9 cellular contexts compared by ENCODE assay signal in the genomic region with DNA sequence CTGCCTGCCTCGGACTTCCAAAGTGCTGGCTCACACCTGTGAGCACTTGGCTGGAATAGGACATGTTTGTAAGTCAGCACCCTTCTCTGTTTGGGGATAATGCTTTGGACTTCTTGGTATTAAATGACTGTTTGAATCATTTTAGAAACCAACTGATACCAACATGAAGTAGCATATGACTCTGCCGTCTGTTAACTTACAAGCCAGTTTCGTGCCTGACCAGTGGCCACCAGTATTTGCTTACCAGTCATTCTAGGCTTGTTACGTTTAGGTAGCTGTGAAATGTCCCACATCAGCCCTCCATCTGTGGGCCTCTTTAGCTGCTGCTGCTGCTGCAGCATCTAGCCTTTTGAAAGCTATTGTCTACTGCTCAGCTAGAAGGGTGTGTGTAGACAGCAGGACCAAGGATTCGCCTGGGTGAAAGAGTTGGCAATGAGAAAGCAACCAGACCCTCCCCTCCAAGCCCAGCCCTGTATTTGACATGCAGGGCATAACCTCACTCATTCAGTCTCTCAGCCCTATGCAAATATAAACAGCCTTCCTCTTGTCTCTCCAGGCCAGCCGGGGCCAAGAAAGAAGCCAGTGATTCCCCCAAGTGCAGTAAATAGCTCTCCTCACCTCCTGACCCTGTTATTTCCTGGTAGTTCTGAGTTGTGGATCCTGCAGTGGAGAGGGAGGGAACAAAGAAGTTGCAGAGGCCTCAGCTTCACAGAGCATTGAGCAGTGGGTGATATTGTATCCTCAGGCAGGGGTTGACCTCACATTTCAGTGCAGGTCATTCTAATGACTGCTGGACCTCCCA. TPM values are rescaled to one million over a fixed set of nuclear protein-coding genes. Genes with fewer than 3 reads are reported as not detected.
A peak's percentile ranks its signal among the peaks of the same experiment; 100 is the strongest.
DNase-seq lines count a peak whose midpoint lies in the region; ATAC-seq and TF ChIP-seq lines count a peak whose summit lies in the region.
"Had no signal": no experiment of that assay in that cellular context is flagged by ENCODE, and none has a peak within 500 bp of the region (broad histone marks: within the 10 kb centered on the region; RNA-seq: fewer than 3 reads in every experiment).

No MANE protein-coding gene starts in this region.

- H3K36me3 ChIP-seq in SK-N-SH (replicated peaks in 1 of 2; ENCODE audit: control insufficient read depth in 1 of 2, insufficient read depth in 2 of 2, low read length in 1 of 2) (peaks cover 0 to 2% of the 10 kb centered on the region in 2 experiments), iPS-20b (ENCODE audit: insufficient read depth, low read depth, low read length) (no peaks in the 10 kb centered on the region), tibial artery (peaks cover 0 to 5% (median 4%) of the 10 kb centered on the region in 3 donors)

- peaks cover 36% of the 10 kb centered on the region for H3K79me2 ChIP-seq in SK-N-SH (ENCODE audit: insufficient read depth)

- no peaks in the 10 kb centered on the region for H3K9me2 ChIP-seq in SK-N-SH

- peaks cover 22% of the 10 kb centered on the region for H3K4me1 Mint-ChIP-seq in activated naive CD8-positive, alpha-beta T cell treated with anti-CD3 and anti-CD28 coated beads for 36 hours

- no peak overlapping the region for H3K4me3 Mint-ChIP-seq in activated naive CD8-positive, alpha-beta T cell treated with anti-CD3 and anti-CD28 coated beads for 36 hours

- TF ChIP-seq CTCF in SK-N-SH (IDR thresholded peaks at IDR 0.05) (no peak), tibial artery (IDR thresholded peaks at IDR 0.05) (no peak)

- CTCF ChIA-PET in SK-N-SH (lab: Yijun Ruan, JAX), result interaction anchor here (0.5 to 1.7 kb wide), 4 partner anchors 9 to 32 kb away, joined by 3 to 6 read pairs (median 4); no protein-coding TSS in a partner anchor

- H3K27me3 ChIP-seq in SK-N-SH (ENCODE audit: insufficient read depth) (no peaks in the 10 kb centered on the region), iPS-20b (ENCODE audit: insufficient read depth, low read length) (no peaks in the 10 kb centered on the region), tibial artery (no peaks in the 10 kb centered on the region)

- DNase-seq in DMS53 (lab: John Stamatoyannopoulos, UW), result peak; percentile 12
- DNase-seq in DMS53 treated with DMSO at 0.1 percent for 48 hours (lab: John Stamatoyannopoulos, UW; ENCODE audit: unreplicated experiment), result no peak
- peak; percentile 38 for DNase-seq in SK-N-SH
- no peak for DNase-seq in tibial artery
- DNase-seq in activated naive CD8-positive, alpha-beta T cell treated with anti-CD3 and anti-CD28 coated beads for 36 hours, result no peak

- no peak overlapping the region; the same call in 1 of the 2 replicates for H3K4me2 ChIP-seq in SK-N-SH

- H3K36me3 Mint-ChIP-seq in activated naive CD8-positive, alpha-beta T cell treated with anti-CD3 and anti-CD28 coated beads for 36 hours, result peaks cover 10% of the 10 kb centered on the region

- H4K20me1 ChIP-seq in SK-N-SH (ENCODE audit: insufficient read depth), result peaks cover 63% of the 10 kb centered on the region

- TF ChIP-seq EP300 in SK-N-SH (IDR thresholded peaks at IDR 0.05; ENCODE audit: borderline replicate concordance in 1 of 2, low read depth in 1 of 2, low read length in 1 of 2), result no peak

- 82% methylated on average over 6 of the region's 6 CpGs for WGBS in SK-N-SH (ENCODE audit: low lambda C conversion rate)

- H3K9me3 ChIP-seq in SK-N-SH (no peaks in the 10 kb centered on the region), iPS-20b (ENCODE audit: insufficient read depth, low read depth, low read length) (no peaks in the 10 kb centered on the region; the same call in 1 of the 2 replicates), tibial artery (no peaks in the 10 kb centered on the region)

- H3K4me1 ChIP-seq in SK-N-SH (ENCODE audit: control insufficient read depth in 1 of 2, insufficient read depth in 2 of 2, low read depth in 1 of 2, low read length in 1 of 2) (peaks cover 6 to 14% of the 10 kb centered on the region in 2 experiments; a peak in 2 of 4 replicates), iPS-20b (ENCODE audit: insufficient read depth, low read length) (peaks cover 17% of the 10 kb centered on the region), tibial artery (peaks cover 0 to 40% (median 18%) of the 10 kb centered on the region in 4 donors)

- H3K9me3 Mint-ChIP-seq in activated naive CD8-positive, alpha-beta T cell treated with anti-CD3 and anti-CD28 coated beads for 36 hours, result no peaks in the 10 kb centered on the region

- intact Hi-C loops in tibial artery (cut with DNase I; ENCODE audit: low total_unique reads), result no loop called here

- H3K27ac Mint-ChIP-seq in activated naive CD8-positive, alpha-beta T cell treated with anti-CD3 and anti-CD28 coated beads for 36 hours, result no peak overlapping the region

- peak; percentile 82 for ATAC-seq in HG03039 (IDR thresholded peaks at IDR 0.05; ENCODE audit: unreplicated experiment)

- H3F3A ChIP-seq in SK-N-SH (replicated peaks; ENCODE audit: insufficient read depth), result no peaks in the 10 kb centered on the region

- no peaks in the 10 kb centered on the region for H3K27me3 Mint-ChIP-seq in activated naive CD8-positive, alpha-beta T cell treated with anti-CD3 and anti-CD28 coated beads for 36 hours

- POLR2A ChIA-PET in SK-N-SH (lab: Yijun Ruan, JAX), result interaction anchor here (2.4 kb wide), 1 partner anchor 51 kb away, joined by 13 read pairs; a partner anchor contains a TSS

- H3K27ac ChIP-seq in SK-N-SH (ENCODE audit: low read depth in 2 of 2, low read length in 1 of 2) (no peak overlapping the region), iPS-20b (ENCODE audit: low read length) (no peak overlapping the region), temporal lobe (ENCODE audit: low read depth, low read length) (peak overlapping the region; percentile 58), tibial artery (no peak overlapping the region)
- H3K27ac ChIP-seq: 22Rv1 had no signal

- H3K4me3 ChIP-seq in SK-N-SH (ENCODE audit: low read depth in 2 of 2, low read length in 1 of 2) (no peak overlapping the region), iPS-20b (ENCODE audit: low read length) (no peak overlapping the region), tibial artery (no peak overlapping the region)

- no peak overlapping the region for H2AFZ ChIP-seq in SK-N-SH (ENCODE audit: low read depth)

- TF ChIP-seq RAD21 in SK-N-SH (IDR thresholded peaks at IDR 0.05; ENCODE audit: low read length), result no peak

- H3K9ac ChIP-seq in SK-N-SH (no peak overlapping the region), iPS-20b (ENCODE audit: low read depth, low read length) (peak overlapping the region; percentile 7; the same call in 1 of the 2 replicates)

TF ChIP-seq in SK-N-SH, 30 proteins besides CTCF, POLR2A, EP300 and RAD21 (continues in another document):
- TF ChIP-seq NRF1 (IDR thresholded peaks at IDR 0.05; ENCODE audit: low read depth, low read length) (no peak), RXRA (IDR thresholded peaks at IDR 0.05; ENCODE audit: borderline replicate concordance, low read depth) (no peak), ELF1 (IDR thresholded peaks at IDR 0.05) (no peak), TEAD4 (IDR thresholded peaks at IDR 0.05; ENCODE audit: borderline replicate concordance, insufficient read depth) (no peak), NFIC (IDR thresholded peaks at IDR 0.05; ENCODE audit: borderline replicate concordance) (no peak), POLR2AphosphoS5 (IDR thresholded peaks at IDR 0.05; ENCODE audit: low read depth, low read length) (no peak), GATA2 (CRISPR knock-in tag; IDR thresholded peaks at IDR 0.05) (no peak)
- TF ChIP-seq, protein P1, sequence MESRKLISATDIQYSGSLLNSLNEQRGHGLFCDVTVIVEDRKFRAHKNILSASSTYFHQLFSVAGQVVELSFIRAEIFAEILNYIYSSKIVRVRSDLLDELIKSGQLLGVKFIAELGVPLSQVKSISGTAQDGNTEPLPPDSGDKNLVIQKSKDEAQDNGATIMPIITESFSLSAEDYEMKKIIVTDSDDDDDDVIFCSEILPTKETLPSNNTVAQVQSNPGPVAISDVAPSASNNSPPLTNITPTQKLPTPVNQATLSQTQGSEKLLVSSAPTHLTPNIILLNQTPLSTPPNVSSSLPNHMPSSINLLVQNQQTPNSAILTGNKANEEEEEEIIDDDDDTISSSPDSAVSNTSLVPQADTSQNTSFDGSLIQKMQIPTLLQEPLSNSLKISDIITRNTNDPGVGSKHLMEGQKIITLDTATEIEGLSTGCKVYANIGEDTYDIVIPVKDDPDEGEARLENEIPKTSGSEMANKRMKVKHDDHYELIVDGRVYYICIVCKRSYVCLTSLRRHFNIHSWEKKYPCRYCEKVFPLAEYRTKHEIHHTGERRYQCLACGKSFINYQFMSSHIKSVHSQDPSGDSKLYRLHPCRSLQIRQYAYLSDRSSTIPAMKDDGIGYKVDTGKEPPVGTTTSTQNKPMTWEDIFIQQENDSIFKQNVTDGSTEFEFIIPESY (IDR thresholded peaks at IDR 0.05; ENCODE audit: borderline replicate concordance, low read depth), result no peak
- TF ChIP-seq, protein P2, sequence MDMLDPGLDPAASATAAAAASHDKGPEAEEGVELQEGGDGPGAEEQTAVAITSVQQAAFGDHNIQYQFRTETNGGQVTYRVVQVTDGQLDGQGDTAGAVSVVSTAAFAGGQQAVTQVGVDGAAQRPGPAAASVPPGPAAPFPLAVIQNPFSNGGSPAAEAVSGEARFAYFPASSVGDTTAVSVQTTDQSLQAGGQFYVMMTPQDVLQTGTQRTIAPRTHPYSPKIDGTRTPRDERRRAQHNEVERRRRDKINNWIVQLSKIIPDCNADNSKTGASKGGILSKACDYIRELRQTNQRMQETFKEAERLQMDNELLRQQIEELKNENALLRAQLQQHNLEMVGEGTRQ (IDR thresholded peaks at IDR 0.05; ENCODE audit: borderline replicate concordance, low read depth, low read length), result no peak
- TF ChIP-seq, protein P3, sequence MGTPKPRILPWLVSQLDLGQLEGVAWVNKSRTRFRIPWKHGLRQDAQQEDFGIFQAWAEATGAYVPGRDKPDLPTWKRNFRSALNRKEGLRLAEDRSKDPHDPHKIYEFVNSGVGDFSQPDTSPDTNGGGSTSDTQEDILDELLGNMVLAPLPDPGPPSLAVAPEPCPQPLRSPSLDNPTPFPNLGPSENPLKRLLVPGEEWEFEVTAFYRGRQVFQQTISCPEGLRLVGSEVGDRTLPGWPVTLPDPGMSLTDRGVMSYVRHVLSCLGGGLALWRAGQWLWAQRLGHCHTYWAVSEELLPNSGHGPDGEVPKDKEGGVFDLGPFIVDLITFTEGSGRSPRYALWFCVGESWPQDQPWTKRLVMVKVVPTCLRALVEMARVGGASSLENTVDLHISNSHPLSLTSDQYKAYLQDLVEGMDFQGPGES (IDR thresholded peaks at IDR 0.05; ENCODE audit: low read depth, low read length), result no peak

RNA-seq across cellular contexts. Expression of a gene that starts 51.0 kb away (rescaled TPM):
- polyA plus RNA-seq in SK-N-SH (2012; rRNA removed), result 8.1 and 10.6 TPM in 2 replicates
- polyA plus RNA-seq in SK-N-SH (2012; cell fraction: cytosol; rRNA removed), result 12.1 and 17.0 TPM in 2 replicates
- polyA plus RNA-seq in SK-N-SH (2012; cell fraction: nucleus; rRNA removed), result 5.6 and 7.1 TPM in 2 replicates
- total RNA-seq in temporal lobe, result 34.2 TPM
- 1 to 10 TPM; 6.4 to 6.9 TPM for total RNA-seq in activated naive CD8-positive, alpha-beta T cell treated with anti-CD3 and anti-CD28 coated beads for 36 hours

RNA-seq across cellular contexts. Expression of a gene that starts 51.1 kb away (rescaled TPM):
- polyA plus RNA-seq in SK-N-SH (2012; rRNA removed), result 4,623 and 5,582 TPM in 2 replicates
- polyA plus RNA-seq in SK-N-SH (2012; cell fraction: cytosol; rRNA removed), result 4,989 and 5,704 TPM in 2 replicates
- polyA plus RNA-seq in SK-N-SH (2012; cell fraction: nucleus; rRNA removed), result 1,488 and 1,754 TPM in 2 replicates
- 1,999 TPM for total RNA-seq in temporal lobe
- 1,000 to 10,000 TPM; 2,473 to 2,489 TPM for total RNA-seq in activated naive CD8-positive, alpha-beta T cell treated with anti-CD3 and anti-CD28 coated beads for 36 hours

Comparison
In these comparisons a context has a peak if more than half of its experiments do, and no peak if none do; other contexts are left out.
1. DNase-seq: peak in DMS53 (single experiment) and SK-N-SH (single experiment); none in DMS53 treated with DMSO at 0.1 percent for 48 hours (single experiment), tibial artery (0 of 2) and activated naive CD8-positive, alpha-beta T cell treated with anti-CD3 and anti-CD28 coated beads for 36 hours (single experiment).